In genomic region chr18:78319264-78319663, GRCh38 we compare ENCODE assay signal across 8 cellular contexts.
"Had no signal": no experiment of that assay in that cellular context is flagged by ENCODE, and none has a peak within 500 bp of the region (broad histone marks: within the 10 kb centered on the region; RNA-seq: fewer than 3 reads in every experiment).

No MANE protein-coding gene starts in this region.

- H3K36me3 Mint-ChIP-seq: IgD-negative memory B cell had no signal

- H3K27ac Mint-ChIP-seq: HFFc6, IgD-negative memory B cell had no signal

- H3K4me3 Mint-ChIP-seq: HFFc6, IgD-negative memory B cell had no signal

- ATAC-seq: HCT116, HepG2 had no signal

- DNase-seq: GM23248, GOT3, H7, HFFc6, KG1 had no signal

- H3K27me3 Mint-ChIP-seq: IgD-negative memory B cell had no signal

- H3K4me1 Mint-ChIP-seq: IgD-negative memory B cell had no signal
